In genomic region chr1:214123061-214123784, GRCh38 we compare ENCODE assay signal across 8 cellular contexts.
DNase-seq lines count a peak whose midpoint lies in the region; ATAC-seq and TF ChIP-seq lines count a peak whose summit lies in the region.

No MANE protein-coding gene starts in this region.

- ATAC-seq in GM18519 (IDR thresholded peaks at IDR 0.05; ENCODE audit: low FRiP score, unreplicated experiment) = peak; percentile 84
- ATAC-seq in HG03432 (IDR thresholded peaks at IDR 0.05; ENCODE audit: unreplicated experiment) = peak; percentile 81

- TF ChIP-seq CTCF in left ventricle myocardium inferior (IDR thresholded peaks at IDR 0.05; ENCODE audit: borderline replicate concordance) = peak; percentile 70

- no peaks in the 10 kb centered on the region for H3K27me3 ChIP-seq in left ventricle myocardium inferior (ENCODE audit: low read depth)

- DNase-seq in AG20443 (ENCODE audit: low spot score) = peak; percentile 70
- DNase-seq in NCI-H446 (lab: John Stamatoyannopoulos, UW) = peak; percentile 72 to 81
- peak; percentile 47 for DNase-seq in amniotic epithelial cell (ENCODE audit: low read depth)
- DNase-seq in left ventricle myocardium inferior = no peak
- peak; percentile 67 for DNase-seq in retina
- no peak for DNase-seq in activated CD8-positive, alpha-beta memory T cell treated with anti-CD3 and anti-CD28 coated beads for 24 hours

- H3K4me3 ChIP-seq in left ventricle myocardium inferior = no peak overlapping the region

- no peaks in the 10 kb centered on the region for H3K36me3 ChIP-seq in left ventricle myocardium inferior

- intact Hi-C loops in left ventricle myocardium inferior (cut with micrococcal nuclease) = loop anchor here (10.0 kb wide), 1 partner anchor 878 kb away; no protein-coding TSS in a partner anchor

- peaks cover 7% of the 10 kb centered on the region for H3K9me3 ChIP-seq in left ventricle myocardium inferior (replicated peaks)

- H3K4me1 ChIP-seq in left ventricle myocardium inferior = no peaks in the 10 kb centered on the region

- H3K27ac ChIP-seq in left ventricle myocardium inferior (replicated peaks) = no peak overlapping the region

Comparison
In these comparisons a context has a peak if more than half of its experiments do, and no peak if none do; other contexts are left out.
1. DNase-seq: peak in AG20443 (single experiment), NCI-H446 (2 of 2), amniotic epithelial cell (single experiment) and retina (single experiment); none in left ventricle myocardium inferior (single experiment) and activated CD8-positive, alpha-beta memory T cell treated with anti-CD3 and anti-CD28 coated beads for 24 hours (single experiment).